Comparison of ENCODE assay signal across 1 cellular context in genomic region chr14:74898694-74899093, GRCh38.
TF ChIP-seq lines count a peak whose summit lies in the region.

No MANE protein-coding gene starts in this region.

TF ChIP-seq in liver, 16 proteins besides CTCF, POLR2A, EP300 and RAD21:
- TF ChIP-seq GABPA (IDR thresholded peaks at IDR 0.05 in 1 of 2, conservative IDR thresholded peaks at IDR 0.05 in 1 of 2): peak in 1 of 2 donors; percentile 59
- peak; percentile 87 for TF ChIP-seq SP1 (IDR thresholded peaks at IDR 0.05)
- peak; percentile 89 for TF ChIP-seq MAX (IDR thresholded peaks at IDR 0.05)
- TF ChIP-seq FOXA1 (IDR thresholded peaks at IDR 0.05): peak; percentile 29
- TF ChIP-seq YY1 (IDR thresholded peaks at IDR 0.05): peak; percentile 25
- peak; percentile 97 for TF ChIP-seq NR2F2 (IDR thresholded peaks at IDR 0.05)
- TF ChIP-seq, protein P1, sequence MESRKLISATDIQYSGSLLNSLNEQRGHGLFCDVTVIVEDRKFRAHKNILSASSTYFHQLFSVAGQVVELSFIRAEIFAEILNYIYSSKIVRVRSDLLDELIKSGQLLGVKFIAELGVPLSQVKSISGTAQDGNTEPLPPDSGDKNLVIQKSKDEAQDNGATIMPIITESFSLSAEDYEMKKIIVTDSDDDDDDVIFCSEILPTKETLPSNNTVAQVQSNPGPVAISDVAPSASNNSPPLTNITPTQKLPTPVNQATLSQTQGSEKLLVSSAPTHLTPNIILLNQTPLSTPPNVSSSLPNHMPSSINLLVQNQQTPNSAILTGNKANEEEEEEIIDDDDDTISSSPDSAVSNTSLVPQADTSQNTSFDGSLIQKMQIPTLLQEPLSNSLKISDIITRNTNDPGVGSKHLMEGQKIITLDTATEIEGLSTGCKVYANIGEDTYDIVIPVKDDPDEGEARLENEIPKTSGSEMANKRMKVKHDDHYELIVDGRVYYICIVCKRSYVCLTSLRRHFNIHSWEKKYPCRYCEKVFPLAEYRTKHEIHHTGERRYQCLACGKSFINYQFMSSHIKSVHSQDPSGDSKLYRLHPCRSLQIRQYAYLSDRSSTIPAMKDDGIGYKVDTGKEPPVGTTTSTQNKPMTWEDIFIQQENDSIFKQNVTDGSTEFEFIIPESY (IDR thresholded peaks at IDR 0.05): no peak
- peak; percentile 83 to 94 for TF ChIP-seq RXRA (IDR thresholded peaks at IDR 0.05)
- TF ChIP-seq, protein P2, sequence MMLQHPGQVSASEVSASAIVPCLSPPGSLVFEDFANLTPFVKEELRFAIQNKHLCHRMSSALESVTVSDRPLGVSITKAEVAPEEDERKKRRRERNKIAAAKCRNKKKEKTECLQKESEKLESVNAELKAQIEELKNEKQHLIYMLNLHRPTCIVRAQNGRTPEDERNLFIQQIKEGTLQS (IDR thresholded peaks at IDR 0.05): no peak
- TF ChIP-seq FOXA2 (IDR thresholded peaks at IDR 0.05): peak; percentile 69
- peak in 1 of 2 donors; percentile 21 for TF ChIP-seq EGR1 (IDR thresholded peaks at IDR 0.05; ENCODE audit: low read depth in 2 of 2)
- TF ChIP-seq JUND (IDR thresholded peaks at IDR 0.05): peak; percentile 67 to 68
- peak; percentile 79 for TF ChIP-seq HNF4G (IDR thresholded peaks at IDR 0.05)
- no peak for TF ChIP-seq TAF1 (conservative IDR thresholded peaks at IDR 0.05)
- peak; percentile 93 to 96 for TF ChIP-seq HNF4A (conservative IDR thresholded peaks at IDR 0.05)
TF ChIP-seq in liver: peak in this region for 12.
